19 cellular contexts compared by ENCODE assay signal in the genomic region with DNA sequence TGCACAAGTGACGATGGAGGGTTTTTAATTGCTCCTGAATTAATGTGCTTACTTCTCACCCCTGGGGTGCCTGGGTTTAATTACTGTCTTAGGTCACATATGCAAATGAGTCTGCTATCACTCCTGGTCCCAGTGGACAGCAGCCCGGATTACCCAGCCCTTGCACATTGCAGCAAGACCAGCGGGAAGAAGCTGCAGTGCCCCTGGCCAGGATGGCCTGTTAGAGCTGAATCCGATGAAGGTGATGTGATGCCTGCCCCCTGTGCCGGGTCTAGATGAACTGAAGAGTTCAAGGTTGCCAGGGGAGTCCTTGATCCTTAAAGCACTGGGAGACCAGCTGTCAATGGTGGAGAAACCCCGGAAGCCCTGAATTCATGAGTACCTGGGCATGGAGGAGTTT. TPM values are rescaled to one million over a fixed set of nuclear protein-coding genes. Genes with fewer than 3 reads are reported as not detected.
DNase-seq lines count a peak whose midpoint lies in the region; ATAC-seq and TF ChIP-seq lines count a peak whose summit lies in the region.
"Had no signal": no experiment of that assay in that cellular context is flagged by ENCODE, and none has a peak within 500 bp of the region (broad histone marks: within the 10 kb centered on the region; RNA-seq: fewer than 3 reads in every experiment).

No MANE protein-coding gene starts in this region.

- no peak for TF ChIP-seq CTCF in coronary artery (IDR thresholded peaks at IDR 0.05)
- TF ChIP-seq CTCF in nephron progenitor cell (IDR thresholded peaks at IDR 0.05) = no peak
- TF ChIP-seq CTCF in dorsolateral prefrontal cortex (IDR thresholded peaks at IDR 0.05 in 54 of 56, conservative IDR thresholded peaks at IDR 0.05 in 2 of 56; ENCODE audit: low read depth in 1 of 56, partially characterized antibody in 56 of 56) = no peak

- no peak for ATAC-seq in HG02759 (IDR thresholded peaks at IDR 0.05; ENCODE audit: unreplicated experiment)

- peak overlapping the region; percentile 63 for H3K27ac Mint-ChIP-seq in activated T-cell treated with anti-CD3 and anti-CD28 coated beads, Interleukin-2, amount 50 U/mL, for 24 hours
- H3K27ac Mint-ChIP-seq in nephron progenitor cell = peak overlapping the region; percentile 69
- H3K27ac Mint-ChIP-seq: CD4-positive, alpha-beta T cell; H9; IgD-negative memory B cell had no signal

- no peak overlapping the region for H3K4me3 Mint-ChIP-seq in activated T-cell treated with anti-CD3 and anti-CD28 coated beads, Interleukin-2, amount 50 U/mL, for 24 hours
- H3K4me3 Mint-ChIP-seq in nephron progenitor cell = no peak overlapping the region
- H3K4me3 Mint-ChIP-seq: CD4-positive, alpha-beta T cell; H9 had no signal

- H3K9me3 Mint-ChIP-seq in activated T-cell treated with anti-CD3 and anti-CD28 coated beads, Interleukin-2, amount 50 U/mL, for 24 hours = no peaks in the 10 kb centered on the region
- no peaks in the 10 kb centered on the region for H3K9me3 Mint-ChIP-seq in nephron progenitor cell
- H3K9me3 Mint-ChIP-seq: CD4-positive, alpha-beta T cell; H9; IgD-negative memory B cell had no signal

- no peak for DNase-seq in activated T-cell treated with anti-CD3 and anti-CD28 coated beads, Interleukin-2, amount 50 U/mL, for 24 hours
- DNase-seq in activated T-cell treated with anti-CD3 and anti-CD28 coated beads for 4 hours (no peak), NCI-H69 (lab: John Stamatoyannopoulos, UW) (peak; percentile 35), coronary artery (ENCODE audit: low spot score) (no peak), nephron progenitor cell (no peak), dorsolateral prefrontal cortex (no peak), NCI-H187 (lab: John Stamatoyannopoulos, UW) (no peak)
- DNase-seq: CD4-positive, alpha-beta T cell; H9; Kasumi-1; NCI-H1092; NCI-H1436 treated with DMSO at 0.1 percent for 48 hours; NCI-H2081; NCI-H446 treated with DMSO at 0.1 percent for 48 hours; NCI-H774 had no signal

- H3K27me3 ChIP-seq in dorsolateral prefrontal cortex = no peaks in the 10 kb centered on the region
- H3K27me3 ChIP-seq: MG63 had no signal

- H3K27ac ChIP-seq in coronary artery (peak overlapping the region; percentile 1 to 30), dorsolateral prefrontal cortex (no peak overlapping the region)
- H3K27ac ChIP-seq: HL-60 had no signal

- intact Hi-C loops in dorsolateral prefrontal cortex (cut with DNase I) = no loop called here

- peaks cover 33% of the 10 kb centered on the region for H3K36me3 Mint-ChIP-seq in activated T-cell treated with anti-CD3 and anti-CD28 coated beads, Interleukin-2, amount 50 U/mL, for 24 hours (ENCODE audit: low read depth)
- H3K36me3 Mint-ChIP-seq in nephron progenitor cell (ENCODE audit: low read depth) = peaks cover 27% of the 10 kb centered on the region

- H3K27me3 Mint-ChIP-seq in activated T-cell treated with anti-CD3 and anti-CD28 coated beads, Interleukin-2, amount 50 U/mL, for 24 hours = no peaks in the 10 kb centered on the region
- peaks cover 5% of the 10 kb centered on the region for H3K27me3 Mint-ChIP-seq in nephron progenitor cell (ENCODE audit: low read depth, poor library complexity)
- H3K27me3 Mint-ChIP-seq: CD4-positive, alpha-beta T cell; IgD-negative memory B cell had no signal

- H3K4me3 ChIP-seq in coronary artery (no peak overlapping the region), dorsolateral prefrontal cortex (no peak overlapping the region)
- H3K4me3 ChIP-seq: MG63 had no signal

- H3K4me1 Mint-ChIP-seq in activated T-cell treated with anti-CD3 and anti-CD28 coated beads, Interleukin-2, amount 50 U/mL, for 24 hours (ENCODE audit: low read depth) = peaks cover 12% of the 10 kb centered on the region
- peaks cover 18% of the 10 kb centered on the region for H3K4me1 Mint-ChIP-seq in nephron progenitor cell

RNA-seq across cellular contexts. Expression of gene ENO1, which starts 24.2 kb away (rescaled TPM):
- total RNA-seq in dorsolateral prefrontal cortex = 100 to 1,000 TPM; 469 to 938 (median 635) TPM

RNA-seq across cellular contexts. Expression of gene RERE, which starts 36.8 kb away (rescaled TPM):
- 100 to 1,000 TPM; 286 to 583 (median 367) TPM for total RNA-seq in dorsolateral prefrontal cortex

Comparison
In these comparisons a context has a peak if more than half of its experiments do, and no peak if none do; other contexts are left out.
1. H3K27ac ChIP-seq: peak in coronary artery (2 of 2); none in dorsolateral prefrontal cortex (0 of 59).